1 cellular context compared by ENCODE assay signal in the genomic region with DNA sequence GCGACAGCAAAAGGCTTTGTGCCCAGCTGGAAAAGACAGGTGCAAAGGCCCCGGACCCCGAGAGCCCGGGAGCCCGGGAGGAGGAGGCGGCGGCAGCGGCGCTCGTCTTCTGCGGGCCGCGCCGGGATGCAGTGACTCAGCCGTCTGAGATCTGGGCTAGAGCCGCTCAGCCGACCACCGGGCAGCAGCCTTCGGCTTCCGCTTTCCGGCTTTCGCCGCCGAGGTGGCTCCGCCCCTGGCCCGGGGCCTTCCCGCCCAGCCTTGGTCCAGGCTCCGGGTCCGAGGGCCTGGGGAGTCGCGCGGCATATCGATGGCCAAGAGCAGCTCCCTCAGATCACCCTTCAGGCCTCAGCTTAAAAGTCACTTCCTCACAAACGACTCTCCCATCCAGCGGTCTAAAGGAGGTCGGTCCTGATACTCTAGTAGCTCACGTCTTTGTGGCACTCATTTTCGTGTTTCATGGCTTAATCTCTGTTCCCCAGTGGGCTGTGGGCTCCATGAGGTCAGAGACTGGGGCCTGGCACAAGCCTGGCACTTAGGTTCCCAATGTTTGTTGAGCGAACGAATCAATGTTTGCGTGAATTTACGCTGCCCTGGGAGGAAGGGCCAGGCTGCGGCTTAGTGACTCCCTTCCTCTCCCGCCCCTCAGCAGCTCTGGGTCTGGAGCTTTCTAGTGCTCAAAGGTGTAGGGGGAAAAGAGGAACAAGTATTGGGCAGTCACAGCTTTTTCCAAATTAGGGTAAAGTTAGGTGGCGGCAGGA.
TF ChIP-seq lines count a peak whose summit lies in the region.

TSS of gene PHTF1 (minus strand) at position 146 of the 761 bp plus-strand sequence. CDS start 783 bp downstream, outside the sequence.

TF ChIP-seq in Ishikawa, 13 proteins besides CTCF, POLR2A, EP300 and RAD21 (continued from another document):
- TF ChIP-seq FOXM1 (IDR thresholded peaks at IDR 0.05; ENCODE audit: borderline replicate concordance, low read depth) (no peak), TEAD4 (IDR thresholded peaks at IDR 0.05) (no peak)
